Comparison of ENCODE assay signal across 10 cellular contexts in the genomic region with DNA sequence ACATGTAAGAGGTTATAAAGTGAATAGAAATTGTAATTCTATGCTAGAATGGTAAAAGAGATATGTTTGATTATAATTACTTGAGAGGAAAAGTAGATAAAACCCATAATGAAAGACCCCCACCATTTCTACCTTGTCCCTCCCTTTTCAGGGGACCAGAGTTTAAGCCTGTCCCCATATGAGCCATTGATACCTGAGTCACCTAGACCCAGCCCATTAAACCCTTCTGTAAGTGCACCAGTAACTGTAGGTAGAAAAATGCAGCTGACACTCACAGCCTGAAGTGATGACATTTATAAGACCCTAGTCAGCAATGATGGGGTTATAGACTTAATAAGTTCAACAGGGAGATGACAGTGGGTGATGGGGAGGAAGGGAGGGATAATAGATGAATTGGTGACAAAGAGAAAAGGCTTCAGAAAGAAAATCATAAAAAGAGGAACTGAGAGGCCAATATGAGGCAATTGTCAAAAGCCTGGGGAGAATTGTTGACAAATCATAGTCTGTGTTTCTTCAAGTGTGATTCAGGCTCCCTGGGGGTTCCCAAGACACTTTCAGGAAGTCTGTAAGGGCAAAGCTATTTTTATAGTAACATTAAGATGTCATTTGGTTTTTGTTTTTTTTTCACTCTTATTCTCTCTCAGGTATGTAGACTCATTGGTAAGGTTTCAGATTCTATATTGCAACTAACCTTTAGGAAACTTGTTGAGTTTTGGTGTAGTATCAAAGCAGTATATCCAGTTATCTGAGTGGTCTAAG.
DNase-seq lines count a peak whose midpoint lies in the region; ATAC-seq and TF ChIP-seq lines count a peak whose summit lies in the region.
"Had no signal": no experiment of that assay in that cellular context is flagged by ENCODE, and none has a peak within 500 bp of the region (broad histone marks: within the 10 kb centered on the region; RNA-seq: fewer than 3 reads in every experiment).

No MANE protein-coding gene starts in this region.

- H3K79me2 ChIP-seq in neural cell (replicated peaks; ENCODE audit: insufficient read depth, low read length) (no peaks in the 10 kb centered on the region), PC-9 (ENCODE audit: low read depth) (no peaks in the 10 kb centered on the region)

- no TSS peak for BruUV-seq in PC-9 (replicated peaks; lab: Mats Ljungman, UMichigan)

- H4K20me1 ChIP-seq in neural cell (ENCODE audit: insufficient read depth) (no peaks in the 10 kb centered on the region), PC-9 (ENCODE audit: insufficient read depth) (no peaks in the 10 kb centered on the region)

- H2AFZ ChIP-seq in neural cell (ENCODE audit: low read depth, low read length) (no peak overlapping the region), PC-9 (no peak overlapping the region)

- DNase-seq in naive thymus-derived CD8-positive, alpha-beta T cell = no peak
- DNase-seq in PC-9 = no peak
- no peak for DNase-seq in DMS53 (lab: John Stamatoyannopoulos, UW)
- no peak for DNase-seq in SHP77 treated with DMSO at 0.1 percent for 48 hours (lab: John Stamatoyannopoulos, UW)
- DNase-seq: NCI-H446 treated with DMSO at 0.1 percent for 48 hours had no signal

- H3K9me2 ChIP-seq in neural cell (ENCODE audit: insufficient read depth, low read length) (no peaks in the 10 kb centered on the region), PC-9 (ENCODE audit: insufficient read depth) (no peaks in the 10 kb centered on the region)

- CTCF ChIA-PET in PC-9 (lab: Charles Lee) = no interaction called here

- H3K4me1 ChIP-seq in PC-9 (replicated peaks; ENCODE audit: insufficient read depth) = no peaks in the 10 kb centered on the region

- H3K4me3 ChIP-seq in neural cell (ENCODE audit: low read length) = no peak overlapping the region
- H3K4me3 ChIP-seq in PC-9 = no peak overlapping the region
- H3K4me3 ChIP-seq: cardiac muscle cell had no signal

- intact Hi-C loops in PC-9 (cut with micrococcal nuclease; ENCODE audit: unreplicated experiment) = no loop called here

- H3K9me3 ChIP-seq in neural cell (ENCODE audit: low read length) = no peaks in the 10 kb centered on the region
- H3K9me3 ChIP-seq in PC-9 (ENCODE audit: insufficient read depth, low read depth) = no peaks in the 10 kb centered on the region

- H3K27ac ChIP-seq in neural cell (ENCODE audit: low read length) = peak overlapping the region; percentile 11
- no peak overlapping the region for H3K27ac ChIP-seq in PC-9
- H3K27ac ChIP-seq: cardiac muscle cell had no signal

- H3K36me3 ChIP-seq in neural cell (ENCODE audit: insufficient read depth, low read length) (no peaks in the 10 kb centered on the region), PC-9 (ENCODE audit: low read depth) (no peaks in the 10 kb centered on the region)
- H3K36me3 ChIP-seq: cardiac muscle cell had no signal

- H3K27ac Mint-ChIP-seq in naive thymus-derived CD8-positive, alpha-beta T cell = no peak overlapping the region

- TF ChIP-seq CTCF in neural cell (IDR thresholded peaks at IDR 0.05; ENCODE audit: poor library complexity, severe bottlenecking) = no peak
- no peak for TF ChIP-seq CTCF in PC-9 (conservative IDR thresholded peaks at IDR 0.05)

- ATAC-seq in GM18907 (IDR thresholded peaks at IDR 0.05; ENCODE audit: unreplicated experiment) (peak; percentile 99), HG02610 (IDR thresholded peaks at IDR 0.05; ENCODE audit: unreplicated experiment) (peak; percentile 98), HG03571 (IDR thresholded peaks at IDR 0.05; ENCODE audit: unreplicated experiment) (peak; percentile 97)
- ATAC-seq in naive thymus-derived CD8-positive, alpha-beta T cell = no peak

- peaks cover 0 to 3% (median 1%) of the 10 kb centered on the region in 5 donors for H3K27me3 Mint-ChIP-seq in naive thymus-derived CD8-positive, alpha-beta T cell

- peaks cover 0 to 3% (median 0%) of the 10 kb centered on the region in 9 donors for H3K9me3 Mint-ChIP-seq in naive thymus-derived CD8-positive, alpha-beta T cell

- POLR2A ChIA-PET in naive thymus-derived CD8-positive, alpha-beta T cell (lab: Charles Lee) = no interaction called here
- POLR2A ChIA-PET in PC-9 (lab: Charles Lee; ENCODE audit: unreplicated experiment) = no interaction called here

- H3K9ac ChIP-seq in neural cell (ENCODE audit: low read length) = no peak overlapping the region

- TF ChIP-seq RAD21 in neural cell (conservative IDR thresholded peaks at IDR 0.05) = no peak

- H3K27me3 ChIP-seq in neural cell (ENCODE audit: insufficient read depth, low read depth, low read length) (no peaks in the 10 kb centered on the region), PC-9 (ENCODE audit: insufficient read depth, low read depth) (no peaks in the 10 kb centered on the region)
- H3K27me3 ChIP-seq: cardiac muscle cell had no signal

- no peaks in the 10 kb centered on the region for H3K36me3 Mint-ChIP-seq in naive thymus-derived CD8-positive, alpha-beta T cell

- H3K4me1 Mint-ChIP-seq in naive thymus-derived CD8-positive, alpha-beta T cell = no peaks in the 10 kb centered on the region

- no peak overlapping the region for H3K4me3 Mint-ChIP-seq in naive thymus-derived CD8-positive, alpha-beta T cell

- H3K4me2 ChIP-seq in neural cell (ENCODE audit: low read length) (no peak overlapping the region), PC-9 (no peak overlapping the region)

- H3F3A ChIP-seq in neural cell (ENCODE audit: insufficient read depth, low read length, poor library complexity, severe bottlenecking) = no peaks in the 10 kb centered on the region
- no peaks in the 10 kb centered on the region for H3F3A ChIP-seq in PC-9 (ENCODE audit: insufficient read depth, low read depth)

- TF ChIP-seq EP300 in neural cell (conservative IDR thresholded peaks at IDR 0.05; ENCODE audit: poor library complexity, severe bottlenecking) = peak; percentile 88

TF ChIP-seq in neural cell, 6 proteins besides CTCF, POLR2A, EP300 and RAD21:
- peak; percentile 59 for TF ChIP-seq POLR2AphosphoS5 (IDR thresholded peaks at IDR 0.05)
- TF ChIP-seq, protein P1, sequence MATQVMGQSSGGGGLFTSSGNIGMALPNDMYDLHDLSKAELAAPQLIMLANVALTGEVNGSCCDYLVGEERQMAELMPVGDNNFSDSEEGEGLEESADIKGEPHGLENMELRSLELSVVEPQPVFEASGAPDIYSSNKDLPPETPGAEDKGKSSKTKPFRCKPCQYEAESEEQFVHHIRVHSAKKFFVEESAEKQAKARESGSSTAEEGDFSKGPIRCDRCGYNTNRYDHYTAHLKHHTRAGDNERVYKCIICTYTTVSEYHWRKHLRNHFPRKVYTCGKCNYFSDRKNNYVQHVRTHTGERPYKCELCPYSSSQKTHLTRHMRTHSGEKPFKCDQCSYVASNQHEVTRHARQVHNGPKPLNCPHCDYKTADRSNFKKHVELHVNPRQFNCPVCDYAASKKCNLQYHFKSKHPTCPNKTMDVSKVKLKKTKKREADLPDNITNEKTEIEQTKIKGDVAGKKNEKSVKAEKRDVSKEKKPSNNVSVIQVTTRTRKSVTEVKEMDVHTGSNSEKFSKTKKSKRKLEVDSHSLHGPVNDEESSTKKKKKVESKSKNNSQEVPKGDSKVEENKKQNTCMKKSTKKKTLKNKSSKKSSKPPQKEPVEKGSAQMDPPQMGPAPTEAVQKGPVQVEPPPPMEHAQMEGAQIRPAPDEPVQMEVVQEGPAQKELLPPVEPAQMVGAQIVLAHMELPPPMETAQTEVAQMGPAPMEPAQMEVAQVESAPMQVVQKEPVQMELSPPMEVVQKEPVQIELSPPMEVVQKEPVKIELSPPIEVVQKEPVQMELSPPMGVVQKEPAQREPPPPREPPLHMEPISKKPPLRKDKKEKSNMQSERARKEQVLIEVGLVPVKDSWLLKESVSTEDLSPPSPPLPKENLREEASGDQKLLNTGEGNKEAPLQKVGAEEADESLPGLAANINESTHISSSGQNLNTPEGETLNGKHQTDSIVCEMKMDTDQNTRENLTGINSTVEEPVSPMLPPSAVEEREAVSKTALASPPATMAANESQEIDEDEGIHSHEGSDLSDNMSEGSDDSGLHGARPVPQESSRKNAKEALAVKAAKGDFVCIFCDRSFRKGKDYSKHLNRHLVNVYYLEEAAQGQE (IDR thresholded peaks at IDR 0.05; ENCODE audit: borderline replicate concordance) = no peak

Comparison
In these comparisons a context has a peak if more than half of its experiments do, and no peak if none do; other contexts are left out.
1. ATAC-seq: peak in GM18907 (single experiment), HG02610 (single experiment) and HG03571 (single experiment); none in naive thymus-derived CD8-positive, alpha-beta T cell (0 of 2).